Comparison of ENCODE assay signal across 9 cellular contexts in genomic region chr6:155026366-155027045, GRCh38. TPM values are rescaled to one million over a fixed set of nuclear protein-coding genes. Genes with fewer than 3 reads are reported as not detected.
DNase-seq lines count a peak whose midpoint lies in the region; ATAC-seq and TF ChIP-seq lines count a peak whose summit lies in the region.
"Had no signal": no experiment of that assay in that cellular context is flagged by ENCODE, and none has a peak within 500 bp of the region (broad histone marks: within the 10 kb centered on the region; RNA-seq: fewer than 3 reads in every experiment).

No MANE protein-coding gene starts in this region.

- H3K4me3 ChIP-seq in BE2C (ENCODE audit: low read depth, low read length), result no peak overlapping the region
- H3K4me3 ChIP-seq in tibial nerve, result no peak overlapping the region

- ATAC-seq in HG02970 (IDR thresholded peaks at IDR 0.05; ENCODE audit: low FRiP score, unreplicated experiment), result no peak
- no peak for ATAC-seq in effector memory CD8-positive, alpha-beta T cell (replicated peaks)

- H3K36me3 Mint-ChIP-seq in effector memory CD8-positive, alpha-beta T cell (ENCODE audit: insufficient read depth), result no peaks in the 10 kb centered on the region

- no peak overlapping the region for H3K4me3 Mint-ChIP-seq in effector memory CD8-positive, alpha-beta T cell

- no peak for TF ChIP-seq POLR2A in tibial nerve (IDR thresholded peaks at IDR 0.05)

- no peak overlapping the region for H3K27ac Mint-ChIP-seq in effector memory CD8-positive, alpha-beta T cell

- TF ChIP-seq EP300 in tibial nerve (IDR thresholded peaks at IDR 0.05), result no peak

- no peaks in the 10 kb centered on the region for H3K27me3 Mint-ChIP-seq in effector memory CD8-positive, alpha-beta T cell

- H3K9me3 ChIP-seq in BE2C, result no peaks in the 10 kb centered on the region
- no peaks in the 10 kb centered on the region for H3K9me3 ChIP-seq in tibial nerve

- no peaks in the 10 kb centered on the region for H3K9me3 Mint-ChIP-seq in effector memory CD8-positive, alpha-beta T cell

- H3K27ac ChIP-seq in tibial nerve, result no peak overlapping the region

- H3K27me3 ChIP-seq in BE2C, result no peaks in the 10 kb centered on the region
- no peaks in the 10 kb centered on the region for H3K27me3 ChIP-seq in tibial nerve

- TF ChIP-seq CTCF in BE2C (IDR thresholded peaks at IDR 0.05; ENCODE audit: low read depth, low read length), result no peak
- no peak for TF ChIP-seq CTCF in tibial nerve (IDR thresholded peaks at IDR 0.05)

- 83 to 89% methylated on average over 6 of the region's 6 CpGs for WGBS in tibial nerve, 2 donors

- H3K4me1 Mint-ChIP-seq in effector memory CD8-positive, alpha-beta T cell (ENCODE audit: low read depth in 2 of 2), result no peaks in the 10 kb centered on the region

- H3K36me3 ChIP-seq in BE2C (no peaks in the 10 kb centered on the region), tibial nerve (no peaks in the 10 kb centered on the region)

- DNase-seq in BE2C, result peak; percentile 70
- peak; percentile 95 for DNase-seq in HT1080 (ENCODE audit: low read depth)
- DNase-seq in brain pericyte (ENCODE audit: low read depth, low spot score), result peak; percentile 87
- peak; percentile 64 for DNase-seq in mucosa of gallbladder (ENCODE audit: low spot score)
- no peak for DNase-seq in T-helper 1 cell
- no peak for DNase-seq in tibial nerve (ENCODE audit: low spot score in 2 of 2)
- DNase-seq in effector memory CD8-positive, alpha-beta T cell, result no peak
- DNase-seq: activated CD8-positive, alpha-beta memory T cell treated with anti-CD3 and anti-CD28 coated beads, Interleukin-2, amount 50 U/mL, for 48 hours had no signal

- H3K4me1 ChIP-seq in BE2C (peaks cover 10% of the 10 kb centered on the region), tibial nerve (peaks cover 0 to 7% (median 0%) of the 10 kb centered on the region in 4 donors)

RNA-seq across cellular contexts. Expression of gene TIAM2, which starts 31.4 kb away (rescaled TPM):
- polyA plus RNA-seq in BE2C (2012; ENCODE audit: insufficient read depth, insufficient read length, low read depth), result 2.3 TPM
- total RNA-seq in HT1080 (2014; rRNA removed; shearing (Covaris generic)), result 1.9 and 2.3 TPM in 2 replicates
- polyA plus RNA-seq in HT1080 (2015; cell fraction: cytosol; rRNA removed), result 3.5 and 4.1 TPM in 2 replicates
- polyA plus RNA-seq in HT1080 (2015; cell fraction: nucleus; rRNA removed), result 9.8 and 13.9 TPM in 2 replicates
- 24.6 TPM for total RNA-seq in mucosa of gallbladder
- total RNA-seq in tibial nerve, result 10 to 100 TPM in 2 of 4 donors, 1 to 10 TPM in 2; 9.2 to 18.2 (median 11.4) TPM

Comparison
In these comparisons a context has a peak if more than half of its experiments do, and no peak if none do; other contexts are left out.
1. DNase-seq: peak in BE2C (single experiment), HT1080 (single experiment), brain pericyte (single experiment) and mucosa of gallbladder (single experiment); none in T-helper 1 cell (0 of 5), tibial nerve (0 of 2) and effector memory CD8-positive, alpha-beta T cell (0 of 3).